2 cellular contexts compared by ENCODE assay signal in genomic region chr19:82864-83263, GRCh38. TPM values are rescaled to one million over a fixed set of nuclear protein-coding genes. Genes with fewer than 3 reads are reported as not detected.
"Had no signal": no experiment of that assay in that cellular context is flagged by ENCODE, and none has a peak within 500 bp of the region (broad histone marks: within the 10 kb centered on the region; RNA-seq: fewer than 3 reads in every experiment).

No MANE protein-coding gene starts in this region.

RNA-seq across cellular contexts. Expression of gene OR4F17, which starts 24.0 kb away (rescaled TPM):
- total RNA-seq: G401 had no signal
- polyA plus RNA-seq: GM12878 had no signal
